Comparison of ENCODE assay signal across 3 cellular contexts in genomic region chr1:63988941-63989340, GRCh38.
"Had no signal": no experiment of that assay in that cellular context is flagged by ENCODE, and none has a peak within 500 bp of the region (broad histone marks: within the 10 kb centered on the region; RNA-seq: fewer than 3 reads in every experiment).

No MANE protein-coding gene starts in this region.

- DNase-seq: GDM1, GF-D8 had no signal

- H3K4me3 ChIP-seq: GM12878 had no signal
